In genomic region chr7:11486271-11486670, GRCh38 we compare ENCODE assay signal across 22 cellular contexts.
DNase-seq lines count a peak whose midpoint lies in the region; ATAC-seq, FAIRE-seq and TF ChIP-seq lines count a peak whose summit lies in the region.
"Had no signal": no experiment of that assay in that cellular context is flagged by ENCODE, and none has a peak within 500 bp of the region (broad histone marks: within the 10 kb centered on the region; RNA-seq: fewer than 3 reads in every experiment).

No MANE protein-coding gene starts in this region.

- peaks cover 0 to 2% of the 10 kb centered on the region in 2 experiments for H3K36me3 ChIP-seq in endothelial cell of umbilical vein (ENCODE audit: control insufficient read depth in 2 of 2, extremely low read depth in 1 of 2, insufficient read depth in 2 of 2, low read length in 2 of 2)
- no peaks in the 10 kb centered on the region for H3K36me3 ChIP-seq in parathyroid adenoma (ENCODE audit: control insufficient read depth, insufficient read depth, low read length)
- H3K36me3 ChIP-seq: spleen, vagina had no signal

- H3K4me3 ChIP-seq in endothelial cell of umbilical vein (replicated peaks in 1 of 3; ENCODE audit: insufficient read depth in 1 of 3, low read depth in 1 of 3, low read length in 3 of 3) (no peak overlapping the region), parathyroid adenoma (ENCODE audit: low read depth, low read length) (no peak overlapping the region)
- H3K4me3 ChIP-seq: spleen, vagina had no signal

- H3K4me2 ChIP-seq in endothelial cell of umbilical vein (ENCODE audit: insufficient read depth, low read length) (no peak overlapping the region), parathyroid adenoma (ENCODE audit: low read length) (no peak overlapping the region)

- dilution Hi-C loops in endothelial cell of umbilical vein (cut with MboI; ENCODE audit: extremely low pct_ligation_motif_present, low sequenced_read_pairs), result no loop called here

- H3K9me3 ChIP-seq in endothelial cell of umbilical vein (replicated peaks; ENCODE audit: control insufficient read depth, insufficient read depth, low read length) (no peaks in the 10 kb centered on the region), parathyroid adenoma (ENCODE audit: control insufficient read depth, low read length) (no peaks in the 10 kb centered on the region)
- H3K9me3 ChIP-seq: vagina had no signal

- H3K27ac ChIP-seq in endothelial cell of umbilical vein (ENCODE audit: insufficient read depth, low read depth, low read length), result no peak overlapping the region
- H3K27ac ChIP-seq in parathyroid adenoma, result no peak overlapping the region
- H3K27ac ChIP-seq: HL-60, spleen, vagina had no signal

- DNase-seq in NCI-H748 (lab: John Stamatoyannopoulos, UW; ENCODE audit: unreplicated experiment), result peak; percentile 10
- no peak for DNase-seq in NCI-H748 treated with DMSO at 0.1 percent for 48 hours (lab: John Stamatoyannopoulos, UW)
- peak; percentile 24 for DNase-seq in NCI-H446 treated with DMSO at 0.1 percent for 48 hours (lab: John Stamatoyannopoulos, UW)
- DNase-seq in endothelial cell of umbilical vein (ENCODE audit: low read depth, low spot score), result peak; percentile 22
- no peak for DNase-seq in activated CD8-positive, alpha-beta memory T cell treated with anti-CD3 and anti-CD28 coated beads, Interleukin-2, amount 50 U/mL, for 48 hours
- DNase-seq: activated CD4-positive, alpha-beta T cell treated with anti-CD3 and anti-CD28 coated beads, Interleukin-2, amount 50 U/mL, for 4 hours; activated gamma-delta T cell treated with Interleukin-2 at 50 U/mL for 16 hours; activated T-cell treated with anti-CD3 and anti-CD28 coated beads for 4 hours; DMS79; left cardiac atrium; MV-4-11; NCI-H187 treated with DMSO at 0.1 percent for 48 hours; NCI-H510A; Right ventricle myocardium superior; spleen; T-helper 1 cell had no signal

- TF ChIP-seq POLR2A in endothelial cell of umbilical vein (IDR thresholded peaks at IDR 0.05; ENCODE audit: low read depth, low read length), result no peak

- CTCF ChIA-PET in endothelial cell of umbilical vein (lab: Charles Lee), result interaction anchor here (0.7 to 0.9 kb wide), 2 partner anchors 345 to 347 kb away, joined by 3 read pairs; no protein-coding TSS in a partner anchor

- no peak for ATAC-seq in GM21619 (IDR thresholded peaks at IDR 0.05; ENCODE audit: unreplicated experiment)
- ATAC-seq in HG03520 (IDR thresholded peaks at IDR 0.05; ENCODE audit: unreplicated experiment), result no peak
- ATAC-seq: left cardiac atrium had no signal

- FAIRE-seq in endothelial cell of umbilical vein (lab: Jason Lieb, UNC), result no peak
- FAIRE-seq: frontal cortex had no signal

- H3K4me1 ChIP-seq in endothelial cell of umbilical vein (ENCODE audit: control insufficient read depth, extremely low read depth, insufficient read depth, low read length), result no peaks in the 10 kb centered on the region
- H3K4me1 ChIP-seq in parathyroid adenoma, result no peaks in the 10 kb centered on the region
- H3K4me1 ChIP-seq: spleen, vagina had no signal

- no peak overlapping the region for H3K9ac ChIP-seq in endothelial cell of umbilical vein (replicated peaks; ENCODE audit: extremely low read depth, insufficient read depth, low read length)
- H3K9ac ChIP-seq in parathyroid adenoma, result no peak overlapping the region

- TF ChIP-seq CTCF in endothelial cell of umbilical vein (IDR thresholded peaks at IDR 0.05; ENCODE audit: extremely low read depth in 1 of 2, insufficient read depth in 1 of 2, low read depth in 1 of 2, low read length in 2 of 2) (peak in 1 of 2 donors; percentile 4), parathyroid adenoma (IDR thresholded peaks at IDR 0.05) (peak; percentile 29)

- BruUV-seq in endothelial cell of umbilical vein (replicated peaks; lab: Mats Ljungman, UMichigan), result no TSS peak

- H2AFZ ChIP-seq in endothelial cell of umbilical vein (ENCODE audit: low read depth, low read length), result no peak overlapping the region
- no peak overlapping the region for H2AFZ ChIP-seq in parathyroid adenoma

- H4K20me1 ChIP-seq in endothelial cell of umbilical vein (replicated peaks; ENCODE audit: control insufficient read depth, extremely low read depth, insufficient read depth, low read length), result no peaks in the 10 kb centered on the region

- intact Hi-C loops in endothelial cell of umbilical vein (cut with micrococcal nuclease), result no loop called here

- H3K79me2 ChIP-seq in endothelial cell of umbilical vein (ENCODE audit: control insufficient read depth, insufficient read depth, low read length) (no peaks in the 10 kb centered on the region), parathyroid adenoma (no peaks in the 10 kb centered on the region)

- no peaks in the 10 kb centered on the region for H3K27me3 ChIP-seq in endothelial cell of umbilical vein (ENCODE audit: control insufficient read depth in 2 of 2, insufficient read depth in 2 of 2, low read length in 2 of 2)
- H3K27me3 ChIP-seq in parathyroid adenoma (ENCODE audit: control insufficient read depth, insufficient read depth, low read length), result no peaks in the 10 kb centered on the region
- H3K27me3 ChIP-seq: spleen, vagina had no signal

- no peaks in the 10 kb centered on the region for H3K9me1 ChIP-seq in endothelial cell of umbilical vein (replicated peaks; ENCODE audit: control insufficient read depth, extremely low read depth, insufficient read depth, low read length)

- POLR2A ChIA-PET in endothelial cell of umbilical vein (lab: Charles Lee), result no interaction called here

TF ChIP-seq in endothelial cell of umbilical vein, 7 proteins besides CTCF, POLR2A, EP300 and RAD21:
- no peak for TF ChIP-seq POLR2AphosphoS5 (IDR thresholded peaks at IDR 0.05; ENCODE audit: insufficient read depth, low read depth, low read length)
- no peak for TF ChIP-seq JUN (IDR thresholded peaks at IDR 0.05; ENCODE audit: borderline replicate concordance, insufficient read depth, insufficient read length, low read depth)
- TF ChIP-seq EZH2 (IDR thresholded peaks at IDR 0.05; ENCODE audit: borderline replicate concordance, low read depth, low read length, severe bottlenecking), result no peak
- no peak for TF ChIP-seq MAX (IDR thresholded peaks at IDR 0.05; ENCODE audit: insufficient read depth, insufficient read length)
- no peak for TF ChIP-seq FOS (IDR thresholded peaks at IDR 0.05; ENCODE audit: borderline replicate concordance, insufficient read depth, low read length)
- TF ChIP-seq GATA2 (IDR thresholded peaks at IDR 0.05; ENCODE audit: insufficient read depth, insufficient read length, low read depth, low read length), result no peak
- TF ChIP-seq MYC (IDR thresholded peaks at IDR 0.05; ENCODE audit: low read depth, low read length), result no peak

Comparison
In these comparisons a context has a peak if more than half of its experiments do, and no peak if none do; other contexts are left out.
1. DNase-seq: peak in NCI-H748 (single experiment), NCI-H446 treated with DMSO at 0.1 percent for 48 hours (single experiment) and endothelial cell of umbilical vein (single experiment); none in NCI-H748 treated with DMSO at 0.1 percent for 48 hours (single experiment) and activated CD8-positive, alpha-beta memory T cell treated with anti-CD3 and anti-CD28 coated beads, Interleukin-2, amount 50 U/mL, for 48 hours (single experiment).